In the genomic region with DNA sequence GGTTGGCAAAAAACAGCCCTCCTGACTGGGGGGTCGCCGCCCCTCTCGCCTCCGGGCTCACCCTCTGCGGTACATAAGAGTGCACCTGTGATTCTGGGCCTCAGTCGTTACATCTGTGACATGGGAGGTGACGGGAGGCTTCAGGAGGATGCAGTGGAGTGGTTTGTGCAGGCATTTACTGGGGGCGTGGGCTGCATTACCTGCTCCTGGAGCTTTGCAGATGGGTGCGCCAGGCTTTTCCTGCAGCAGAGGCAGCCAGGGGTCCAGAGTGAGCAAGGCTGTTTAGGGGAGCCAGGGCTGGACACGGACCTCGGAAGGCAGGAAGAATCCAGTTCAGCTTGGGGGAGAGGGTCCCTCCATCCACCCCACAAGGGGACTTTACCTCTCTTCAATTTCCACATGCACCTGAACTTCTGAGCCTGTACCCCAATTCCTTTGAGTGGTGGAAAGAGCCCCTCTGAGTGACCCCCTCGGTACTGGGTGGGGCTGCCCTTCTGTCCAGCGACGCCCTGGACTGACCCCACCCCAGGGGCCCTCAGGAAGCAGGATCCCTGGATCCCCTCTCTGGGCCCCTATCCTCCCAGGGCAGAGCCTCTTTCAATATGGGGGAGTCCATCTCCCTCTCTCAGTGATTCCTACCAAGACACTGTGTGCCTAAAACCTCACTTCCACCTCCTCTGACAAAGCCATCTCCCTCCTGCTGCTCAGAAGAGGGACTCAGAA, we compare ENCODE assay signal across 14 cellular contexts.
"Had no signal": no experiment of that assay in that cellular context is flagged by ENCODE, and none has a peak within 500 bp of the region (broad histone marks: within the 10 kb centered on the region; RNA-seq: fewer than 3 reads in every experiment).

No MANE protein-coding gene starts in this region.

- H3K4me3 Mint-ChIP-seq: neural crest cell; stimulated activated memory B cell treated with anti-CD40 and anti-IgM and Interleukin-4, amounts not matched to agents 10 μg/mL and 1 μg/mL and 100 μg/mL, for 72 hours had no signal

- H3K4me1 Mint-ChIP-seq: neural crest cell; stimulated activated memory B cell treated with anti-CD40 and anti-IgM and Interleukin-4, amounts not matched to agents 10 μg/mL and 1 μg/mL and 100 μg/mL, for 72 hours had no signal

- H3K9me3 Mint-ChIP-seq: activated T-helper 2 cell treated with anti-CD3 and anti-CD28 coated beads, Interferon-gamma antibody, Interleukin-2, Interleukin-4, amounts not matched to agents 10 μg/mL and 5 μg/mL and 100 μg/mL, durations not matched to agents 14 hours and 24 hours and 36 hours; neural crest cell; stimulated activated memory B cell treated with anti-CD40 and anti-IgM and Interleukin-4, amounts not matched to agents 10 μg/mL and 1 μg/mL and 100 μg/mL, for 72 hours had no signal

- DNase-seq: activated CD4-positive, alpha-beta T cell treated with anti-CD3 and anti-CD28 coated beads, Interleukin-2, amount 50 U/mL, for 1 hour; activated CD4-positive, CD25-positive, alpha-beta regulatory T cell; activated CD8-positive, alpha-beta memory T cell treated with anti-CD3 and anti-CD28 coated beads for 24 hours; colonic mucosa; islet precursor cell; stimulated activated CD4-positive, alpha-beta T cell treated with anti-CD3 and anti-CD28 coated beads, Interleukin-2, amount 100 ng/mL, for 48 hours; uterus had no signal

- H3K36me3 Mint-ChIP-seq: stimulated activated memory B cell treated with anti-CD40 and anti-IgM and Interleukin-4, amounts not matched to agents 10 μg/mL and 1 μg/mL and 100 μg/mL, for 72 hours had no signal

- H3K4me1 ChIP-seq: colonic mucosa, esophagus muscularis mucosa, uterus had no signal

- H3K9me3 ChIP-seq: colonic mucosa, esophagus muscularis mucosa, ovary, uterus had no signal

- H3K36me3 ChIP-seq: colonic mucosa, esophagus muscularis mucosa, ovary, uterus had no signal

- H3K27ac Mint-ChIP-seq: activated T-helper 2 cell treated with anti-CD3 and anti-CD28 coated beads, Interferon-gamma antibody, Interleukin-2, Interleukin-4, amounts not matched to agents 10 μg/mL and 5 μg/mL and 100 μg/mL, durations not matched to agents 14 hours and 24 hours and 36 hours; stimulated activated memory B cell treated with anti-CD40 and anti-IgM and Interleukin-4, amounts not matched to agents 10 μg/mL and 1 μg/mL and 100 μg/mL, for 72 hours had no signal

- FAIRE-seq: astrocyte, TTC549 had no signal

- H3K27ac ChIP-seq: colonic mucosa, esophagus muscularis mucosa, ovary, uterus had no signal

- H3K27me3 ChIP-seq: colonic mucosa, ovary, uterus had no signal

- ATAC-seq: stimulated activated memory B cell treated with anti-CD40 and anti-IgM and Interleukin-4, amounts not matched to agents 10 μg/mL and 1 μg/mL and 100 μg/mL, for 72 hours had no signal

- H3K4me3 ChIP-seq: colonic mucosa, esophagus muscularis mucosa, ovary, uterus had no signal
